In genomic region chr4:110196206-110196870, GRCh38 we compare ENCODE assay signal across 8 cellular contexts. TPM values are rescaled to one million over a fixed set of nuclear protein-coding genes. Genes with fewer than 3 reads are reported as not detected.
DNase-seq lines count a peak whose midpoint lies in the region; ATAC-seq and TF ChIP-seq lines count a peak whose summit lies in the region.

No MANE protein-coding gene starts in this region.

- H4K20me1 ChIP-seq in PC-9 (ENCODE audit: insufficient read depth), result no peaks in the 10 kb centered on the region

- no peaks in the 10 kb centered on the region for H3K27me3 ChIP-seq in PC-9 (ENCODE audit: insufficient read depth, low read depth)
- H3K27me3 ChIP-seq in gastroesophageal sphincter, result no peaks in the 10 kb centered on the region
- H3K27me3 ChIP-seq in neuronal stem cell (ENCODE audit: control insufficient read depth in 3 of 3, insufficient read depth in 3 of 3, low read depth in 1 of 3, low read length in 3 of 3), result no peaks in the 10 kb centered on the region
- H3K27me3 ChIP-seq in upper lobe of left lung, result no peaks in the 10 kb centered on the region

- no peaks in the 10 kb centered on the region for H3F3A ChIP-seq in PC-9 (ENCODE audit: insufficient read depth, low read depth)

- peak overlapping the region; percentile 95 for H2BK5ac ChIP-seq in neuronal stem cell (ENCODE audit: low read length)

- H3K36me3 ChIP-seq in PC-9 (ENCODE audit: low read depth), result no peaks in the 10 kb centered on the region
- no peaks in the 10 kb centered on the region for H3K36me3 ChIP-seq in gastroesophageal sphincter
- peaks cover 0 to 40% of the 10 kb centered on the region in 2 donors for H3K36me3 ChIP-seq in neuronal stem cell (replicated peaks in 1 of 2; ENCODE audit: control insufficient read depth in 2 of 2, insufficient read depth in 2 of 2, low read length in 2 of 2)
- H3K36me3 ChIP-seq in upper lobe of left lung, result no peaks in the 10 kb centered on the region

- peak overlapping the region; percentile 62 for H3K27ac ChIP-seq in PC-9
- peak overlapping the region; percentile 43 to 91 (median 88) for H3K27ac ChIP-seq in gastroesophageal sphincter
- H3K27ac ChIP-seq in neuronal stem cell (replicated peaks; ENCODE audit: low read length), result peak overlapping the region; percentile 96
- peak overlapping the region; percentile 76 to 92 (median 85) for H3K27ac ChIP-seq in upper lobe of left lung

- CTCF ChIA-PET in PC-9 (lab: Charles Lee), result no interaction called here

- no peaks in the 10 kb centered on the region for H3K79me1 ChIP-seq in neuronal stem cell (ENCODE audit: low read depth, low read length)

- H3K4ac ChIP-seq in neuronal stem cell (ENCODE audit: low read length), result no peak overlapping the region

- peaks cover 26% of the 10 kb centered on the region for H3K79me2 ChIP-seq in PC-9 (ENCODE audit: low read depth)

- peak; percentile 28 for DNase-seq in AG10803 (ENCODE audit: low read depth)
- DNase-seq in PC-9, result no peak
- DNase-seq in activated naive CD4-positive, alpha-beta T cell (lab: John Stamatoyannopoulos, UW), result peak in 3 of 4 experiments; percentile 11 to 30 (median 15)
- peak; percentile 56 for DNase-seq in neuronal stem cell (ENCODE audit: low spot score)
- peak; percentile 60 to 92 for DNase-seq in upper lobe of left lung

- peak overlapping the region; percentile 80 for H3K4me3 ChIP-seq in AG10803 (ENCODE audit: low read length)
- peak overlapping the region; percentile 72 for H3K4me3 ChIP-seq in PC-9
- H3K4me3 ChIP-seq in gastroesophageal sphincter, result peak overlapping the region; percentile 71 to 92
- H3K4me3 ChIP-seq in neuronal stem cell (ENCODE audit: low read length in 2 of 2), result peak overlapping the region; percentile 78 to 91
- peak overlapping the region; percentile 67 to 84 (median 82) for H3K4me3 ChIP-seq in upper lobe of left lung

- peak overlapping the region; percentile 24 for H4K91ac ChIP-seq in neuronal stem cell (ENCODE audit: low read depth, low read length, poor library complexity)

- no peak overlapping the region for H2BK12ac ChIP-seq in neuronal stem cell (ENCODE audit: low read length)

- BruUV-seq in PC-9 (replicated peaks; lab: Mats Ljungman, UMichigan), result no TSS peak

- TF ChIP-seq POLR2A in GM18951 (IDR thresholded peaks at IDR 0.05; ENCODE audit: extremely low read depth, insufficient read depth, insufficient read length), result peak; percentile 59
- TF ChIP-seq POLR2A in gastroesophageal sphincter (IDR thresholded peaks at IDR 0.05), result no peak
- peak in 3 of 4 donors; percentile 24 to 44 (median 41) for TF ChIP-seq POLR2A in upper lobe of left lung (IDR thresholded peaks at IDR 0.05)

- no peak overlapping the region for H4K8ac ChIP-seq in neuronal stem cell (ENCODE audit: low read depth, low read length)

- POLR2A ChIA-PET in PC-9 (lab: Charles Lee; ENCODE audit: unreplicated experiment), result interaction anchor here (0.5 to 0.6 kb wide), 2 partner anchors 56 to 91 kb away, joined by 6 to 20 read pairs; no protein-coding TSS in a partner anchor

- peak overlapping the region; percentile 76 for H3K4me2 ChIP-seq in PC-9
- H3K4me2 ChIP-seq in neuronal stem cell (ENCODE audit: insufficient read depth, low read length, poor library complexity, severe bottlenecking), result peak overlapping the region; percentile 69

- H3K18ac ChIP-seq in neuronal stem cell (ENCODE audit: low read length), result peak overlapping the region; percentile 97

- 1% methylated on average over 15 of the region's 58 CpGs; no CpG with 5 or more reads in 1 of the 2 donors for WGBS in gastroesophageal sphincter (ENCODE audit: low coverage in 1 of 2), 2 donors
- WGBS in neuronal stem cell (ENCODE audit: extremely low coverage in 2 of 2, insufficient read length in 2 of 2, insufficient replicate concordance in 1 of 2), 2 donors, result no CpG with 5 or more reads among the region's 58 CpGs
- 1 to 3% methylated on average over 6 to 52 of the region's 58 CpGs for WGBS in upper lobe of left lung, 2 donors

- H2BK15ac ChIP-seq in neuronal stem cell (ENCODE audit: low read length), result peak overlapping the region; percentile 84

- H3K9me2 ChIP-seq in PC-9 (ENCODE audit: insufficient read depth), result no peaks in the 10 kb centered on the region

- H3K23ac ChIP-seq in neuronal stem cell (ENCODE audit: low read depth, low read length, poor library complexity), result peak overlapping the region; percentile 70

- peak overlapping the region; percentile 94 for H2BK120ac ChIP-seq in neuronal stem cell (ENCODE audit: low read depth, low read length)

- TF ChIP-seq CTCF in AG10803 (conservative IDR thresholded peaks at IDR 0.05; ENCODE audit: low read length), result no peak
- no peak for TF ChIP-seq CTCF in PC-9 (conservative IDR thresholded peaks at IDR 0.05)
- no peak for TF ChIP-seq CTCF in gastroesophageal sphincter (IDR thresholded peaks at IDR 0.05)
- no peak for TF ChIP-seq CTCF in upper lobe of left lung (IDR thresholded peaks at IDR 0.05)

- TF ChIP-seq EP300 in gastroesophageal sphincter (IDR thresholded peaks at IDR 0.05) (no peak), upper lobe of left lung (IDR thresholded peaks at IDR 0.05) (no peak)

- H2AFZ ChIP-seq in PC-9, result peak overlapping the region; percentile 91
- H2AFZ ChIP-seq in neuronal stem cell (ENCODE audit: low read length), result peak overlapping the region; percentile 31

- peak; percentile 12 for ATAC-seq in HG03139 (IDR thresholded peaks at IDR 0.05; ENCODE audit: unreplicated experiment)
- peak; percentile 63 for ATAC-seq in gastroesophageal sphincter
- peak; percentile 64 to 81 for ATAC-seq in upper lobe of left lung (ENCODE audit: low FRiP score in 2 of 2)

- H3K9me3 ChIP-seq in PC-9 (ENCODE audit: insufficient read depth, low read depth) (no peaks in the 10 kb centered on the region), gastroesophageal sphincter (no peaks in the 10 kb centered on the region), neuronal stem cell (replicated peaks in 1 of 2; ENCODE audit: control insufficient read depth in 2 of 2, insufficient read depth in 1 of 2, low read depth in 1 of 2, low read length in 2 of 2) (no peaks in the 10 kb centered on the region), upper lobe of left lung (no peaks in the 10 kb centered on the region)

- H2AK5ac ChIP-seq in neuronal stem cell (ENCODE audit: low read depth, low read length), result peak overlapping the region; percentile 82

- H3K4me1 ChIP-seq in PC-9 (replicated peaks; ENCODE audit: insufficient read depth) (peaks cover 12% of the 10 kb centered on the region), gastroesophageal sphincter (peaks cover 0 to 26% (median 4%) of the 10 kb centered on the region in 3 donors), neuronal stem cell (ENCODE audit: control insufficient read depth in 2 of 2, insufficient read depth in 1 of 2, low read depth in 1 of 2, low read length in 2 of 2) (peaks cover 4 to 34% of the 10 kb centered on the region in 2 donors), upper lobe of left lung (peaks cover 8 to 37% (median 17%) of the 10 kb centered on the region in 4 donors)

- peak overlapping the region; percentile 88 for H3K9ac ChIP-seq in neuronal stem cell (ENCODE audit: low read depth, low read length, poor library complexity)

- peak overlapping the region; percentile 66 for H3K14ac ChIP-seq in neuronal stem cell (ENCODE audit: low read length)

- intact Hi-C loops in PC-9 (cut with micrococcal nuclease; ENCODE audit: unreplicated experiment), result loop anchor here (2.0 to 10.0 kb wide), 5 partner anchors 32 to 311 kb away; no protein-coding TSS in a partner anchor

- in situ Hi-C loops in GM18951 (cut with MboI; ENCODE audit: low sequenced_read_pairs, unreplicated experiment), result no loop called here

RNA-seq across cellular contexts. Expression of gene ELOVL6, which starts 2.1 kb away (rescaled TPM):
- 13.2 and 25.3 TPM in 2 replicates for total RNA-seq in PC-9 (2021)
- 1 to 10 TPM; 2.7 to 6.0 (median 3.5) TPM for total RNA-seq in gastroesophageal sphincter
- polyA plus RNA-seq in neuronal stem cell (2013, experiment 1 of 2), result 73.8 TPM
- polyA plus RNA-seq in neuronal stem cell (2013, experiment 2 of 2), result 73.6 TPM
- total RNA-seq in upper lobe of left lung, result 10 to 100 TPM in 1 of 6 donors, 1 to 10 TPM in 5; 2.1 to 10.2 (median 4.3) TPM

Comparison
In these comparisons a context has a peak if more than half of its experiments do, and no peak if none do; other contexts are left out.
1. DNase-seq: peak in AG10803 (single experiment), activated naive CD4-positive, alpha-beta T cell (3 of 4), neuronal stem cell (single experiment) and upper lobe of left lung (2 of 2); none in PC-9 (0 of 2).
2. POLR2A ChIP-seq: peak in GM18951 (single experiment) and upper lobe of left lung (3 of 4); none in gastroesophageal sphincter (0 of 2).
3. ATAC-seq: peak in every context shown above with its lines; median percentile 72 in upper lobe of left lung; 63 in gastroesophageal sphincter; 12 in HG03139.
4. Peak in every context shown above with its lines, with median percentiles within 50 percentile points of each other: H3K4me3 ChIP-seq and H3K27ac ChIP-seq.